18 cellular contexts compared by ENCODE assay signal in the genomic region with DNA sequence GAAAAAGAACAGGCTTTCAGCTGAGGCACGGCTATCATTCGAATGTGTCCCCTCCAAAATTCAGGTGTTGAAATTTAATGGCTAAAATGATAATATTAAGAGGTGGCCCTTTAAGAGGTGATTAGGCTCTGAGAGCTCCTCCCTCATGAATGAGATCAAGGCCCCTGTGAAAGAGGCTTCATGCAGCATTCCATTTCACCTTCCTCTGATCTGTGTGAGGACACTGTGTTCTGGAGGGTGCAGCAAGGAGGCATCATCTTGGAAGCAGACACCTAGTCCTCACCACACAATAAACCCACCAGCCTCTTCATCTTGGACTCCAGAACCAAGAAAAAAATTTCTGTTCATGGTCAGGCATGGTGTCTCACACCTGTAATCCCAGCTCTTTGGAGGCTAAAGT. TPM values are rescaled to one million over a fixed set of nuclear protein-coding genes. Genes with fewer than 3 reads are reported as not detected.
DNase-seq lines count a peak whose midpoint lies in the region; ATAC-seq and TF ChIP-seq lines count a peak whose summit lies in the region.
"Had no signal": no experiment of that assay in that cellular context is flagged by ENCODE, and none has a peak within 500 bp of the region (broad histone marks: within the 10 kb centered on the region; RNA-seq: fewer than 3 reads in every experiment).

No MANE protein-coding gene starts in this region.

- H3K27me3 Mint-ChIP-seq in Caco-2 (ENCODE audit: insufficient read depth, unreplicated experiment): no peaks in the 10 kb centered on the region

- H3K9ac ChIP-seq in duodenal mucosa (ENCODE audit: low read depth in 1 of 2, low read length in 2 of 2): peak overlapping the region in 1 of 2 donors; percentile 48

- H3K27me3 ChIP-seq in Caco-2 (replicated peaks; ENCODE audit: control insufficient read depth, insufficient read depth, low read length): no peaks in the 10 kb centered on the region
- no peaks in the 10 kb centered on the region for H3K27me3 ChIP-seq in duodenal mucosa (ENCODE audit: control insufficient read depth in 1 of 2, insufficient read depth in 2 of 2, low read length in 2 of 2)
- no peaks in the 10 kb centered on the region for H3K27me3 ChIP-seq in right cardiac atrium (ENCODE audit: control insufficient read depth, insufficient read depth)

- 66% methylated on average over 2 of the region's 2 CpGs for WGBS in right cardiac atrium

- H3K27ac ChIP-seq in duodenal mucosa (ENCODE audit: low read depth, low read length): no peak overlapping the region
- peak overlapping the region; percentile 8 for H3K27ac ChIP-seq in right cardiac atrium (ENCODE audit: low read length)
- H3K27ac ChIP-seq: C4-2B had no signal

- H3K4me3 Mint-ChIP-seq in Caco-2 (ENCODE audit: unreplicated experiment): no peak overlapping the region
- H3K4me3 Mint-ChIP-seq: CD4-positive, alpha-beta T cell; H9; IgD-negative memory B cell had no signal

- no peaks in the 10 kb centered on the region for H3K36me3 ChIP-seq in Caco-2 (ENCODE audit: control insufficient read depth, insufficient read depth, low read length)
- no peaks in the 10 kb centered on the region for H3K36me3 ChIP-seq in duodenal mucosa (ENCODE audit: control insufficient read depth in 1 of 2, insufficient read depth in 2 of 2, low read length in 2 of 2)

- peaks cover 34% of the 10 kb centered on the region for H3K4me1 Mint-ChIP-seq in Caco-2 (ENCODE audit: low read depth, unreplicated experiment)

- no TSS peak for BruUV-seq in Caco-2 (replicated peaks; lab: Mats Ljungman, UMichigan)

- TF ChIP-seq CTCF in Caco-2 (IDR thresholded peaks at IDR 0.05; ENCODE audit: insufficient read depth in 1 of 2, low read depth in 1 of 2, low read length in 1 of 2, severe bottlenecking in 1 of 2, unreplicated experiment in 1 of 2): no peak

- in situ Hi-C loops in G401 (cut with HindIII; ENCODE audit: low sequenced_read_pairs): no loop called here

- DNase-seq in Caco-2 (no peak), G401 (ENCODE audit: low spot score) (peak; percentile 31), right cardiac atrium (no peak), NCI-H2196 treated with DMSO at 0.1 percent for 48 hours (lab: John Stamatoyannopoulos, UW; ENCODE audit: unreplicated experiment) (no peak), T-helper 9 cell (no peak)
- DNase-seq: ACHN; AML-193; CD4-positive, alpha-beta T cell; DMS153; DMS79; GF-D8; H9 had no signal

- CTCF ChIA-PET in Caco-2 (lab: Charles Lee): no interaction called here

- peak overlapping the region; percentile 13 for H3K27ac Mint-ChIP-seq in Caco-2 (ENCODE audit: unreplicated experiment)
- H3K27ac Mint-ChIP-seq: CD4-positive, alpha-beta T cell; H9; IgD-negative memory B cell had no signal

- no peak overlapping the region for H3K4me3 ChIP-seq in Caco-2 (ENCODE audit: low read depth, low read length)
- peak overlapping the region; percentile 13 to 55 for H3K4me3 ChIP-seq in duodenal mucosa (ENCODE audit: low read depth in 1 of 2, low read length in 2 of 2)
- no peak overlapping the region for H3K4me3 ChIP-seq in right cardiac atrium (ENCODE audit: low read length)

- intact Hi-C loops in Caco-2 (cut with micrococcal nuclease; ENCODE audit: unreplicated experiment) (no loop called here), right cardiac atrium (cut with DNase I) (no loop called here)

- POLR2A ChIA-PET in Caco-2 (lab: Charles Lee): no interaction called here

- ATAC-seq in right cardiac atrium (peak; percentile 24 to 52), GM21529 (IDR thresholded peaks at IDR 0.05; ENCODE audit: unreplicated experiment) (no peak), HG03045 (IDR thresholded peaks at IDR 0.05; ENCODE audit: unreplicated experiment) (no peak)
- ATAC-seq: HepG2 had no signal

- H3K9me3 ChIP-seq in Caco-2: no peaks in the 10 kb centered on the region
- no peaks in the 10 kb centered on the region for H3K9me3 ChIP-seq in duodenal mucosa (ENCODE audit: control insufficient read depth in 1 of 2, low read length in 2 of 2)
- no peaks in the 10 kb centered on the region for H3K9me3 ChIP-seq in right cardiac atrium (ENCODE audit: control insufficient read depth, low read length)

- H3K36me3 Mint-ChIP-seq in Caco-2 (ENCODE audit: insufficient read depth, unreplicated experiment): peaks cover 10% of the 10 kb centered on the region
- H3K36me3 Mint-ChIP-seq: IgD-negative memory B cell had no signal

- peaks cover 46% of the 10 kb centered on the region for H3K4me1 ChIP-seq in Caco-2
- peaks cover 51% of the 10 kb centered on the region in 2 donors for H3K4me1 ChIP-seq in duodenal mucosa (ENCODE audit: control insufficient read depth in 1 of 2, insufficient read depth in 2 of 2, low read length in 2 of 2)
- H3K4me1 ChIP-seq in right cardiac atrium (ENCODE audit: control insufficient read depth, insufficient read depth, low read length): peaks cover 12% of the 10 kb centered on the region

- H3K9me3 Mint-ChIP-seq in Caco-2 (ENCODE audit: unreplicated experiment): no peaks in the 10 kb centered on the region
- H3K9me3 Mint-ChIP-seq: CD4-positive, alpha-beta T cell; IgD-negative memory B cell had no signal

RNA-seq across cellular contexts. Expression of gene PPP1R14C, which starts 56.4 kb away (rescaled TPM):
- total RNA-seq in Caco-2 (2022): 2.4 and 2.5 TPM in 2 replicates
- total RNA-seq in G401 (2014; rRNA removed; shearing (Covaris generic)): not detected in 2 replicates
- total RNA-seq in right cardiac atrium: 100 to 1,000 TPM in 3 of 4 donors, 10 to 100 TPM in 1; 90.7 to 170 (median 103) TPM
- polyA plus RNA-seq in right cardiac atrium: 92.8 TPM
- total RNA-seq: CD4-positive, alpha-beta T cell; HepG2 had no signal
- polyA plus RNA-seq: HepG2, IgD-negative memory B cell had no signal

Comparison
In these comparisons a context has a peak if more than half of its experiments do, and no peak if none do; other contexts are left out.
1. H3K4me3 ChIP-seq: peak in duodenal mucosa (2 of 2); none in Caco-2 (single experiment) and right cardiac atrium (single experiment).
2. ATAC-seq: peak in right cardiac atrium (2 of 2); none in GM21529 (single experiment) and HG03045 (single experiment).
3. RNA of gene PPP1R14C, which starts 56.4 kb away (total RNA-seq): 90.7 to 170 TPM in right cardiac atrium; 2.4 to 2.5 TPM in Caco-2 and not detected in G401; every median in the first group is over 10 times any median in the second.